In genomic region chr6:25014806-25015560, GRCh38 we compare ENCODE assay signal across 9 cellular contexts.
DNase-seq lines count a peak whose midpoint lies in the region; ATAC-seq and TF ChIP-seq lines count a peak whose summit lies in the region.
"Had no signal": no experiment of that assay in that cellular context is flagged by ENCODE, and none has a peak within 500 bp of the region (broad histone marks: within the 10 kb centered on the region; RNA-seq: fewer than 3 reads in every experiment).

No MANE protein-coding gene starts in this region.

- H3K36me3 ChIP-seq in aorta (ENCODE audit: control insufficient read depth in 1 of 2, insufficient read depth in 2 of 2, low read length in 1 of 2): no peaks in the 10 kb centered on the region

- H3K4me3 ChIP-seq in AG09309 (ENCODE audit: control insufficient read depth, low read depth, low read length) (no peak overlapping the region), aorta (ENCODE audit: low read length in 2 of 2) (no peak overlapping the region)

- intact Hi-C loops in aorta (cut with DNase I): no loop called here

- H3K27ac ChIP-seq in aorta (ENCODE audit: low read depth in 1 of 2, low read length in 2 of 2): no peak overlapping the region

- 56 to 65% methylated on average over 11 of the region's 11 CpGs for WGBS in aorta, 2 donors

- DNase-seq in AG09309 (ENCODE audit: low read depth) (peak; percentile 43), islet precursor cell (peak; percentile 73), aorta (no peak), RPMI8226 (no peak), SKM-1 treated with dmso at 0.1 percent for 144 hours (lab: John Stamatoyannopoulos, UW; ENCODE audit: unreplicated experiment) (no peak), SHP77 treated with DMSO at 0.1 percent for 48 hours (lab: John Stamatoyannopoulos, UW) (no peak)
- DNase-seq in activated naive CD4-positive, alpha-beta T cell treated with anti-CD3 and anti-CD28 coated beads, Interleukin-2, amount 50 U/mL, for 72 hours (ENCODE audit: low spot score in 2 of 2): no peak
- DNase-seq: right cardiac atrium had no signal

- peaks cover 0 to 8% of the 10 kb centered on the region in 2 donors for H3K36me3 Mint-ChIP-seq in activated naive CD4-positive, alpha-beta T cell treated with anti-CD3 and anti-CD28 coated beads, Interleukin-2, amount 50 U/mL, for 72 hours

- H3K9me3 Mint-ChIP-seq in activated naive CD4-positive, alpha-beta T cell treated with anti-CD3 and anti-CD28 coated beads, Interleukin-2, amount 50 U/mL, for 72 hours: no peaks in the 10 kb centered on the region

- H3K27ac Mint-ChIP-seq in activated naive CD4-positive, alpha-beta T cell treated with anti-CD3 and anti-CD28 coated beads, Interleukin-2, amount 50 U/mL, for 72 hours: peak overlapping the region; percentile 83 to 95

- ATAC-seq in HG03280 (IDR thresholded peaks at IDR 0.05; ENCODE audit: unreplicated experiment) (peak; percentile 53), aorta (ENCODE audit: low FRiP score) (peak; percentile 39)
- ATAC-seq in activated naive CD4-positive, alpha-beta T cell treated with anti-CD3 and anti-CD28 coated beads, Interleukin-2, amount 50 U/mL, for 72 hours: peak; percentile 83 to 88

- no peaks in the 10 kb centered on the region for H3K27me3 ChIP-seq in aorta (ENCODE audit: control insufficient read depth in 1 of 2, insufficient read depth in 2 of 2, low read length in 1 of 2)

- H3K9me3 ChIP-seq in aorta (ENCODE audit: control insufficient read depth, low read length): no peaks in the 10 kb centered on the region

- TF ChIP-seq CTCF in AG09309 (IDR thresholded peaks at IDR 0.05; ENCODE audit: control insufficient read depth, insufficient read depth, low read depth, low read length, missing control alignments): no peak

- H3K4me1 ChIP-seq in aorta (ENCODE audit: control insufficient read depth in 1 of 2, insufficient read depth in 2 of 2, low read length in 2 of 2): no peaks in the 10 kb centered on the region

Comparison
In these comparisons a context has a peak if more than half of its experiments do, and no peak if none do; other contexts are left out.
1. DNase-seq: peak in AG09309 (single experiment) and islet precursor cell (single experiment); none in activated naive CD4-positive, alpha-beta T cell treated with anti-CD3 and anti-CD28 coated beads, Interleukin-2, amount 50 U/mL, for 72 hours (0 of 2), aorta (0 of 2), RPMI8226 (single experiment), SKM-1 treated with dmso at 0.1 percent for 144 hours (single experiment) and SHP77 treated with DMSO at 0.1 percent for 48 hours (single experiment).
2. Peak in every context shown above with its lines, with median percentiles within 50 percentile points of each other: ATAC-seq.